8 cellular contexts compared by ENCODE assay signal in the genomic region with DNA sequence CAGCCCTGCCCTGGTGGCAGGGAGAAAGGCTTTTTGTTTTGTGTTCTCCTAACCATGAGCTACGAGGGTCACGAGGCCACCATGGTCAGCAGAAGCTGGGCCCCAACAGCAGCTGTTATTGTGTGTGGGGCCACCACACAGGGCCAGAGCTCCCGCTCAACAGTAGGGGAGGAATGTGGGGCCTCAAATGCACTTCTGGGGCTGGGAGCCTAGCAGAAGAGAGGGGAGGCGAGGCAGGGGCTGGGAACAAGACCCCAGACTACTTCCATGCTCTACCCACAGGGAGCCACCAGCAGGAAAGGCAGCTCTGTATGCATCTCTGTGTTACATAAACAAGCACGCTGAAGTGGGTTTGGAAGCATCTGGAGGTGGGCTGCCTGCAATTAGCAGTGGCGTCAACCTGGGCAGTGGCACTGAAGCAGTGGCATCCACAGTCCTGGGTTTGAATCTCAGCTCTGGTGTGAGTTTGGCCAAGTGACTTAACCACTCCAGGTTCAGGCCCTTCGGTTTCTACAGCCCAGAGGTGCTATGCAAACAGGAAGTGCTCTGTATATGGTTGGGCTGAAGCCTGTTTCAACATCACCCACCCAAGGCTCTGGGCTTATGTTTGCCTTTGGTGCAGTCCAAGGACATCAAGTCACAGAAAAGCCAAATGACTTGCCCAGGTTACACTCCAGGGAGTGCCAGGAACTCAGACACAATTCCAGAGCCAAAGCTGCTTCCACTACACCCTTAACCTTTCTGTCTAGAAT. TPM values are rescaled to one million over a fixed set of nuclear protein-coding genes. Genes with fewer than 3 reads are reported as not detected.
DNase-seq lines count a peak whose midpoint lies in the region; ATAC-seq, FAIRE-seq and TF ChIP-seq lines count a peak whose summit lies in the region.

No MANE protein-coding gene starts in this region.

- CTCF ChIA-PET in RWPE1 (lab: Yijun Ruan, JAX), result interaction anchor here (0.6 to 1.1 kb wide), 2 partner anchors 9 to 11 kb away, joined by 3 to 6 read pairs; no protein-coding TSS in a partner anchor

- H3K4me3 ChIP-seq in fibroblast of pulmonary artery (replicated peaks; ENCODE audit: low read depth, low read length) (no peak overlapping the region), pancreas (peak overlapping the region in 1 of 4 donors; percentile 17), H7 (ENCODE audit: insufficient read depth, low read depth, low read length) (no peak overlapping the region)

- DNase-seq in DMS53 treated with DMSO at 0.1 percent for 48 hours (lab: John Stamatoyannopoulos, UW; ENCODE audit: unreplicated experiment) (peak; percentile 35), RWPE1 (ENCODE audit: low spot score) (no peak), fibroblast of pulmonary artery (ENCODE audit: low read depth) (peak; percentile 66), pancreas (peak in 5 of 6 donors; percentile 42 to 88 (median 85)), NCI-H2171 (lab: John Stamatoyannopoulos, UW) (no peak), H7 (no peak)

- ATAC-seq in pancreas (peak; percentile 94 to 98 (median 97)), GM18502 (IDR thresholded peaks at IDR 0.05; ENCODE audit: poor library complexity, unreplicated experiment) (no peak), GM21717 (IDR thresholded peaks at IDR 0.05; ENCODE audit: unreplicated experiment) (no peak)

- TF ChIP-seq CTCF in RWPE1 (conservative IDR thresholded peaks at IDR 0.05; ENCODE audit: low read depth) (no peak), fibroblast of pulmonary artery (IDR thresholded peaks at IDR 0.05; ENCODE audit: low read length, missing control alignments) (no peak), pancreas (IDR thresholded peaks at IDR 0.05) (no peak)

- POLR2A ChIA-PET in RWPE1 (lab: Yijun Ruan, JAX; ENCODE audit: low non-redundant PET), result no interaction called here

- FAIRE-seq in pancreas (lab: Jason Lieb, UNC), result no peak

- WGBS in pancreas, 2 donors, result 59 to 62% methylated on average over 7 of the region's 7 CpGs

- no peaks in the 10 kb centered on the region for H3K36me3 ChIP-seq in pancreas
- no peaks in the 10 kb centered on the region; the same call in 1 of the 2 replicates for H3K36me3 ChIP-seq in H7 (replicated peaks; ENCODE audit: control insufficient read depth, insufficient read depth, low read length)

- H3K27ac ChIP-seq in RWPE1 (peak overlapping the region; percentile 85), pancreas (peak overlapping the region; percentile 70 to 87 (median 82))

- intact Hi-C loops in pancreas (cut with DNase I), result no loop called here

- H3K27me3 ChIP-seq in pancreas, result no peaks in the 10 kb centered on the region
- no peaks in the 10 kb centered on the region for H3K27me3 ChIP-seq in H7 (ENCODE audit: control insufficient read depth, insufficient read depth, low read length)

- H3K4me1 ChIP-seq in pancreas, result peaks cover 25 to 31% (median 26%) of the 10 kb centered on the region in 3 donors

- no peaks in the 10 kb centered on the region for H3K9me3 ChIP-seq in pancreas

RNA-seq across cellular contexts. Expression of a gene that starts 16.2 kb away (rescaled TPM):
- 10 to 100 TPM; 14.7 to 24.9 (median 19.3) TPM for total RNA-seq in pancreas
- 10 to 100 TPM; 16.2 TPM for polyA plus RNA-seq in pancreas
- 24.1 and 28.8 TPM in 2 replicates for total RNA-seq in H7 (2014; rRNA removed; shearing (Covaris generic))

RNA-seq across cellular contexts. Expression of a gene that starts 30.9 kb away (rescaled TPM):
- 1 to 10 TPM; 1.9 to 4.8 (median 3.6) TPM for total RNA-seq in pancreas
- polyA plus RNA-seq in pancreas, result 1 to 10 TPM; 3.9 to 4.9 TPM
- 1.6 and 4.0 TPM in 2 replicates for total RNA-seq in H7 (2014; rRNA removed; shearing (Covaris generic))

RNA-seq across cellular contexts. Expression of a gene that starts 35.9 kb away (rescaled TPM):
- total RNA-seq in pancreas, result 10 to 100 TPM in 3 of 6 donors, 1 to 10 TPM in 3; 8.4 to 11.9 (median 10.2) TPM
- polyA plus RNA-seq in pancreas, result 10 to 100 TPM; 10.8 to 20.9 TPM
- total RNA-seq in H7 (2014; rRNA removed; shearing (Covaris generic)), result 13.3 and 16.4 TPM in 2 replicates

Comparison
In these comparisons a context has a peak if more than half of its experiments do, and no peak if none do; other contexts are left out.
1. DNase-seq: peak in DMS53 treated with DMSO at 0.1 percent for 48 hours (single experiment), fibroblast of pulmonary artery (single experiment) and pancreas (5 of 6); none in RWPE1 (single experiment), NCI-H2171 (single experiment) and H7 (single experiment).
2. ATAC-seq: peak in pancreas (4 of 4); none in GM18502 (single experiment) and GM21717 (single experiment).